ENCODE assay signal across 18 cellular contexts in the genomic region with DNA sequence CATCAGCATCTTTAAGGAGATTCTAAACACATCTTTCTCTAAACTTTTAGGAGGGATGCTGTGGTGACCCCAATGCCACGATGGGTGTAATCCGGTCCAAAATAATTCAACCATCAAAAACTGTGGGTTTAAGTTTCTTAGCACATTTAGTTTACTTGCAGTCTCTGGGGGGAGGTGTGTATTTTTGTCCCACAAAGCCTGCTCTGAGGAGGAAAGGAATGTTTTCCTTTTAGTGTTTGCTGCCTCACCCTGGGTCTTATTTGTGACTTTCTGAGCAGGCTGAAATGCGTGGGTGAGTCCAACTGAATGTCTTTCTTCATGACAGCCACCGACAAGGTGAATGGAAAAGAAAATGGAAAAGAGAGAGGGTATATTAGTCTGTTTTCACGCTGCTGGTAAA.
"Had no signal": no experiment of that assay in that cellular context is flagged by ENCODE, and none has a peak within 500 bp of the region (broad histone marks: within the 10 kb centered on the region; RNA-seq: fewer than 3 reads in every experiment).

No MANE protein-coding gene starts in this region.

- H3K27me3 ChIP-seq: breast epithelium, upper lobe of right lung had no signal

- DNase-seq: activated CD4-positive, alpha-beta T cell treated with anti-CD3 and anti-CD28 coated beads, Interleukin-2, amount 50 U/mL, for 1 hour; activated CD8-positive, alpha-beta memory T cell treated with anti-CD3 and anti-CD28 coated beads for 24 hours; activated naive CD8-positive, alpha-beta T cell treated with anti-CD3 and anti-CD28 coated beads for 36 hours; anterior cingulate cortex; cerebellar nuclear complex; effector memory CD4-positive, alpha-beta T cell; midbrain; naive B cell; stimulated activated CD4-positive, alpha-beta T cell treated with anti-CD3 and anti-CD28 coated beads, Interleukin-4, amount 100 ng/mL, for 4 hours; stimulated activated CD8-positive, alpha-beta memory T cell treated with anti-CD3 and anti-CD28 coated beads, Interleukin-4, amount 100 ng/mL, for 48 hours; stimulated activated naive CD8-positive, alpha-beta T cell treated with anti-CD3 and anti-CD28 coated beads, Interleukin-15, Interleukin-2, amounts not matched to agents 100 U/mL and 50 U/mL, for 24 hours; upper lobe of right lung had no signal

- H3K36me3 Mint-ChIP-seq: activated naive CD8-positive, alpha-beta T cell treated with anti-CD3 and anti-CD28 coated beads for 36 hours; naive B cell had no signal

- FAIRE-seq: islet of Langerhans had no signal

- H3K27me3 Mint-ChIP-seq: activated naive CD8-positive, alpha-beta T cell treated with anti-CD3 and anti-CD28 coated beads for 36 hours; naive B cell had no signal

- H3K27ac Mint-ChIP-seq: activated naive CD8-positive, alpha-beta T cell treated with anti-CD3 and anti-CD28 coated beads for 36 hours; activated T-helper 1 cell treated with anti-CD3 and anti-CD28 coated beads, Interleukin-12 subunit alpha, Interleukin-12 subunit beta, Interleukin-2, Interleukin-4 antibody, amounts not matched to agents 30 ng/mL and 10 ng/mL and 1 ng/mL, durations not matched to agents 14 hours and 24 hours and 36 hours; naive B cell; T-helper 2 cell treated with Interferon-gamma antibody and Interleukin-4, amounts not matched to agents 5 μg/mL and 100 μg/mL, for 36 hours had no signal

- H3K27ac ChIP-seq: breast epithelium, upper lobe of right lung had no signal

- ATAC-seq: left lobe of liver; stimulated activated naive CD8-positive, alpha-beta T cell treated with anti-CD3 and anti-CD28 coated beads, Interleukin-15, Interleukin-2, amounts not matched to agents 100 U/mL and 50 U/mL, for 24 hours; upper lobe of right lung had no signal

- H3K9me3 ChIP-seq: breast epithelium, upper lobe of right lung had no signal

- H3K4me1 ChIP-seq: breast epithelium, upper lobe of right lung had no signal

- H3K4me3 Mint-ChIP-seq: activated naive CD8-positive, alpha-beta T cell treated with anti-CD3 and anti-CD28 coated beads for 36 hours; activated T-helper 1 cell treated with anti-CD3 and anti-CD28 coated beads, Interleukin-12 subunit alpha, Interleukin-12 subunit beta, Interleukin-2, Interleukin-4 antibody, amounts not matched to agents 30 ng/mL and 10 ng/mL and 1 ng/mL, durations not matched to agents 14 hours and 24 hours and 36 hours; naive B cell; T-helper 2 cell treated with Interferon-gamma antibody and Interleukin-4, amounts not matched to agents 5 μg/mL and 100 μg/mL, for 36 hours had no signal

- H3K36me3 ChIP-seq: breast epithelium, upper lobe of right lung had no signal

- H3K9me3 Mint-ChIP-seq: activated T-helper 1 cell treated with anti-CD3 and anti-CD28 coated beads, Interleukin-12 subunit alpha, Interleukin-12 subunit beta, Interleukin-2, Interleukin-4 antibody, amounts not matched to agents 30 ng/mL and 10 ng/mL and 1 ng/mL, durations not matched to agents 14 hours and 24 hours and 36 hours had no signal

- H3K4me3 ChIP-seq: breast epithelium, smooth muscle cell, upper lobe of right lung had no signal

- H3K4me1 Mint-ChIP-seq: activated naive CD8-positive, alpha-beta T cell treated with anti-CD3 and anti-CD28 coated beads for 36 hours; naive B cell had no signal

- H3K4me2 ChIP-seq: smooth muscle cell had no signal
